In genomic region chr1:93080424-93080823, GRCh38 we compare ENCODE assay signal across 8 cellular contexts. TPM values are rescaled to one million over a fixed set of nuclear protein-coding genes. Genes with fewer than 3 reads are reported as not detected.
A peak's percentile ranks its signal among the peaks of the same experiment; 100 is the strongest.
DNase-seq lines count a peak whose midpoint lies in the region; ATAC-seq, FAIRE-seq and TF ChIP-seq lines count a peak whose summit lies in the region.

No MANE protein-coding gene starts in this region.

- intact Hi-C loops in CD14-positive monocyte (cut with micrococcal nuclease): loop anchor here in 1 of 2 donors (5.0 kb wide), 1 partner anchor 97 kb away; no protein-coding TSS in a partner anchor

- peaks cover 29% of the 10 kb centered on the region for H3K36me3 ChIP-seq in WERI-Rb-1
- no peaks in the 10 kb centered on the region for H3K36me3 ChIP-seq in parathyroid adenoma (ENCODE audit: control insufficient read depth, insufficient read depth, low read length)

- H3K36me3 Mint-ChIP-seq in CD14-positive monocyte: peaks cover 0 to 14% of the 10 kb centered on the region in 2 donors

- H3K4me1 Mint-ChIP-seq in CD14-positive monocyte: peaks cover 64% of the 10 kb centered on the region

- no peaks in the 10 kb centered on the region for H3K9me3 Mint-ChIP-seq in CD14-positive monocyte

- H3K27me3 Mint-ChIP-seq in CD14-positive monocyte (ENCODE audit: low read depth in 3 of 3): peaks cover 0 to 1% (median 0%) of the 10 kb centered on the region in 3 donors

- H3K4me1 ChIP-seq in parathyroid adenoma: no peaks in the 10 kb centered on the region

- H3K27ac ChIP-seq in WERI-Rb-1 (peak overlapping the region; percentile 92), parathyroid adenoma (no peak overlapping the region)

- DNase-seq in CD14-positive monocyte (ENCODE audit: low spot score) (no peak), NCI-H1694 (lab: John Stamatoyannopoulos, UW) (peak; percentile 56), WERI-Rb-1 (no peak), frontal cortex (ENCODE audit: low spot score in 2 of 2) (peak; percentile 18 to 28), ureter (ENCODE audit: low spot score) (no peak)

- H3K4me3 ChIP-seq in WERI-Rb-1 (ENCODE audit: low read depth, low read length) (peak overlapping the region; percentile 96), parathyroid adenoma (ENCODE audit: low read depth, low read length) (peak overlapping the region; percentile 99)

- peaks cover 19% of the 10 kb centered on the region for H3K79me2 ChIP-seq in parathyroid adenoma

- no peaks in the 10 kb centered on the region for H3K27me3 ChIP-seq in WERI-Rb-1 (ENCODE audit: insufficient read depth, low read depth, severe bottlenecking)
- H3K27me3 ChIP-seq in parathyroid adenoma (ENCODE audit: control insufficient read depth, insufficient read depth, low read length): no peaks in the 10 kb centered on the region

- H3K27ac Mint-ChIP-seq in CD14-positive monocyte: peak overlapping the region in 6 of 7 donors; percentile 62 to 95 (median 94)

- peak overlapping the region; percentile 95 to 99 for H3K4me3 Mint-ChIP-seq in CD14-positive monocyte

- peak overlapping the region; percentile 93 for H3K4me2 ChIP-seq in parathyroid adenoma (ENCODE audit: low read length)

- TF ChIP-seq CTCF in CD14-positive monocyte (IDR thresholded peaks at IDR 0.05): peak; percentile 68
- no peak for TF ChIP-seq CTCF in WERI-Rb-1 (IDR thresholded peaks at IDR 0.05; ENCODE audit: low read depth, low read length)
- TF ChIP-seq CTCF in parathyroid adenoma (IDR thresholded peaks at IDR 0.05): peak; percentile 13

- no peak overlapping the region for H3K9ac ChIP-seq in parathyroid adenoma

- peaks cover 2% of the 10 kb centered on the region for H3K9me3 ChIP-seq in WERI-Rb-1 (ENCODE audit: severe bottlenecking)
- no peaks in the 10 kb centered on the region for H3K9me3 ChIP-seq in parathyroid adenoma (ENCODE audit: control insufficient read depth, low read length)

- ATAC-seq in GM18511 (IDR thresholded peaks at IDR 0.05; ENCODE audit: unreplicated experiment) (peak; percentile 63), HG02973 (IDR thresholded peaks at IDR 0.05; ENCODE audit: unreplicated experiment) (peak; percentile 77)

- no peak for FAIRE-seq in frontal cortex (lab: Jason Lieb, UNC)

- H2AFZ ChIP-seq in parathyroid adenoma: no peak overlapping the region

RNA-seq across cellular contexts. Expression of gene MTF2, which starts 1.3 kb away (rescaled TPM):
- polyA plus RNA-seq in CD14-positive monocyte: 10 to 100 TPM; 32.5 to 56.3 TPM
- total RNA-seq in frontal cortex (64.4 TPM), ureter (33.2 TPM)

Comparison
In these comparisons a context has a peak if more than half of its experiments do, and no peak if none do; other contexts are left out.
1. DNase-seq: peak in NCI-H1694 (single experiment) and frontal cortex (2 of 2); none in CD14-positive monocyte (single experiment), WERI-Rb-1 (single experiment) and ureter (single experiment).